ENCODE assay signal across 1 cellular context in the genomic region with DNA sequence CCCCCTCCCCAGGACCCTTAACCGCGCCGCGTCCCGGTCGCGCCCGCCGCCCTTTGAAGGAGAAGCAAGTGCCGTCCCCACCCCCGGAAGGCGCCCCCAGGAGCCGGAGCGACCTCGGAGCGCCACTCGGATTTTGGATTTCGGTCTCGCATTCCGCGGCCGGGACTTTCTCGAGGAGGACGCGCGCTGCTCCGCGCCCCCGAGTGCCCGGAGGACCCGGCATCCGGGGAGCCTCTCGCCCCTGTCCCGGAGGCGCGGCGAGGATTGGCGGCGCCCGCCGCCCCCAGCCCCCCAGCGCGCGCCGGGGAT.
TF ChIP-seq lines count a peak whose summit lies in the region.

No MANE protein-coding gene starts in this region.

TF ChIP-seq in GM23338, 12 proteins besides CTCF, POLR2A, EP300 and RAD21:
- TF ChIP-seq, protein P1, sequence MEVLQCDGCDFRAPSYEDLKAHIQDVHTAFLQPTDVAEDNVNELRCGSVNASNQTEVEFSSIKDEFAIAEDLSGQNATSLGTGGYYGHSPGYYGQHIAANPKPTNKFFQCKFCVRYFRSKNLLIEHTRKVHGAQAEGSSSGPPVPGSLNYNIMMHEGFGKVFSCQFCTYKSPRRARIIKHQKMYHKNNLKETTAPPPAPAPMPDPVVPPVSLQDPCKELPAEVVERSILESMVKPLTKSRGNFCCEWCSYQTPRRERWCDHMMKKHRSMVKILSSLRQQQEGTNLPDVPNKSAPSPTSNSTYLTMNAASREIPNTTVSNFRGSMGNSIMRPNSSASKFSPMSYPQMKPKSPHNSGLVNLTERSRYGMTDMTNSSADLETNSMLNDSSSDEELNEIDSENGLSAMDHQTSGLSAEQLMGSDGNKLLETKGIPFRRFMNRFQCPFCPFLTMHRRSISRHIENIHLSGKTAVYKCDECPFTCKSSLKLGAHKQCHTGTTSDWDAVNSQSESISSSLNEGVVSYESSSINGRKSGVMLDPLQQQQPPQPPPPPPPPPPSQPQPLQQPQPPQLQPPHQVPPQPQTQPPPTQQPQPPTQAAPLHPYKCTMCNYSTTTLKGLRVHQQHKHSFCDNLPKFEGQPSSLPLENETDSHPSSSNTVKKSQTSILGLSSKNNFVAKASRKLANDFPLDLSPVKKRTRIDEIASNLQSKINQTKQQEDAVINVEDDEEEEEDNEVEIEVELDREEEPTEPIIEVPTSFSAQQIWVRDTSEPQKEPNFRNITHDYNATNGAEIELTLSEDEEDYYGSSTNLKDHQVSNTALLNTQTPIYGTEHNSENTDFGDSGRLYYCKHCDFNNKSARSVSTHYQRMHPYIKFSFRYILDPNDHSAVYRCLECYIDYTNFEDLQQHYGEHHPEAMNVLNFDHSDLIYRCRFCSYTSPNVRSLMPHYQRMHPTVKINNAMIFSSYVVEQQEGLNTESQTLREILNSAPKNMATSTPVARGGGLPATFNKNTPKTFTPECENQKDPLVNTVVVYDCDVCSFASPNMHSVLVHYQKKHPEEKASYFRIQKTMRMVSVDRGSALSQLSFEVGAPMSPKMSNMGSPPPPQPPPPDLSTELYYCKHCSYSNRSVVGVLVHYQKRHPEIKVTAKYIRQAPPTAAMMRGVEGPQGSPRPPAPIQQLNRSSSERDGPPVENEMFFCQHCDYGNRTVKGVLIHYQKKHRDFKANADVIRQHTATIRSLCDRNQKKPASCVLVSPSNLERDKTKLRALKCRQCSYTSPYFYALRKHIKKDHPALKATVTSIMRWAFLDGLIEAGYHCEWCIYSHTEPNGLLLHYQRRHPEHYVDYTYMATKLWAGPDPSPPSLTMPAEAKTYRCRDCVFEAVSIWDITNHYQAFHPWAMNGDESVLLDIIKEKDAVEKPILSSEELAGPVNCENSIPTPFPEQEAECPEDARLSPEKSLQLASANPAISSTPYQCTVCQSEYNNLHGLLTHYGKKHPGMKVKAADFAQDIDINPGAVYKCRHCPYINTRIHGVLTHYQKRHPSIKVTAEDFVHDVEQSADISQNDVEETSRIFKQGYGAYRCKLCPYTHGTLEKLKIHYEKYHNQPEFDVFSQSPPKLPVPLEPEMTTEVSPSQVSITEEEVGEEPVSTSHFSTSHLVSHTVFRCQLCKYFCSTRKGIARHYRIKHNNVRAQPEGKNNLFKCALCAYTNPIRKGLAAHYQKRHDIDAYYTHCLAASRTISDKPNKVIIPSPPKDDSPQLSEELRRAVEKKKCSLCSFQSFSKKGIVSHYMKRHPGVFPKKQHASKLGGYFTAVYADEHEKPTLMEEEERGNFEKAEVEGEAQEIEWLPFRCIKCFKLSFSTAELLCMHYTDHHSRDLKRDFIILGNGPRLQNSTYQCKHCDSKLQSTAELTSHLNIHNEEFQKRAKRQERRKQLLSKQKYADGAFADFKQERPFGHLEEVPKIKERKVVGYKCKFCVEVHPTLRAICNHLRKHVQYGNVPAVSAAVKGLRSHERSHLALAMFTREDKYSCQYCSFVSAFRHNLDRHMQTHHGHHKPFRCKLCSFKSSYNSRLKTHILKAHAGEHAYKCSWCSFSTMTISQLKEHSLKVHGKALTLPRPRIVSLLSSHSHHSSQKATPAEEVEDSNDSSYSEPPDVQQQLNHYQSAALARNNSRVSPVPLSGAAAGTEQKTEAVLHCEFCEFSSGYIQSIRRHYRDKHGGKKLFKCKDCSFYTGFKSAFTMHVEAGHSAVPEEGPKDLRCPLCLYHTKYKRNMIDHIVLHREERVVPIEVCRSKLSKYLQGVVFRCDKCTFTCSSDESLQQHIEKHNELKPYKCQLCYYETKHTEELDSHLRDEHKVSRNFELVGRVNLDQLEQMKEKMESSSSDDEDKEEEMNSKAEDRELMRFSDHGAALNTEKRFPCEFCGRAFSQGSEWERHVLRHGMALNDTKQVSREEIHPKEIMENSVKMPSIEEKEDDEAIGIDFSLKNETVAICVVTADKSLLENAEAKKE (CRISPR knock-in tag; IDR thresholded peaks at IDR 0.05) = no peak
- TF ChIP-seq NANOG (IDR thresholded peaks at IDR 0.05; ENCODE audit: borderline replicate concordance) (no peak), EZH2phosphoT487 (IDR thresholded peaks at IDR 0.05; ENCODE audit: unreplicated experiment) (no peak), ZNF331 (CRISPR knock-in tag; IDR thresholded peaks at IDR 0.05; ENCODE audit: low read depth) (no peak), ZNF114 (CRISPR knock-in tag; IDR thresholded peaks at IDR 0.05) (no peak), JUNB (IDR thresholded peaks at IDR 0.05; ENCODE audit: unreplicated experiment) (no peak), EZH2 (IDR thresholded peaks at IDR 0.05; ENCODE audit: low read depth, unreplicated experiment) (no peak), REST (IDR thresholded peaks at IDR 0.05; ENCODE audit: unreplicated experiment) (no peak), POLR2AphosphoS5 (IDR thresholded peaks at IDR 0.05; ENCODE audit: low read depth) (no peak), STAT1 (IDR thresholded peaks at IDR 0.05; ENCODE audit: unreplicated experiment) (no peak)
- TF ChIP-seq, protein P2, sequence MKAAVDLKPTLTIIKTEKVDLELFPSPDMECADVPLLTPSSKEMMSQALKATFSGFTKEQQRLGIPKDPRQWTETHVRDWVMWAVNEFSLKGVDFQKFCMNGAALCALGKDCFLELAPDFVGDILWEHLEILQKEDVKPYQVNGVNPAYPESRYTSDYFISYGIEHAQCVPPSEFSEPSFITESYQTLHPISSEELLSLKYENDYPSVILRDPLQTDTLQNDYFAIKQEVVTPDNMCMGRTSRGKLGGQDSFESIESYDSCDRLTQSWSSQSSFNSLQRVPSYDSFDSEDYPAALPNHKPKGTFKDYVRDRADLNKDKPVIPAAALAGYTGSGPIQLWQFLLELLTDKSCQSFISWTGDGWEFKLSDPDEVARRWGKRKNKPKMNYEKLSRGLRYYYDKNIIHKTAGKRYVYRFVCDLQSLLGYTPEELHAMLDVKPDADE (IDR thresholded peaks at IDR 0.05) = no peak
